9 cellular contexts compared by ENCODE assay signal in the genomic region with DNA sequence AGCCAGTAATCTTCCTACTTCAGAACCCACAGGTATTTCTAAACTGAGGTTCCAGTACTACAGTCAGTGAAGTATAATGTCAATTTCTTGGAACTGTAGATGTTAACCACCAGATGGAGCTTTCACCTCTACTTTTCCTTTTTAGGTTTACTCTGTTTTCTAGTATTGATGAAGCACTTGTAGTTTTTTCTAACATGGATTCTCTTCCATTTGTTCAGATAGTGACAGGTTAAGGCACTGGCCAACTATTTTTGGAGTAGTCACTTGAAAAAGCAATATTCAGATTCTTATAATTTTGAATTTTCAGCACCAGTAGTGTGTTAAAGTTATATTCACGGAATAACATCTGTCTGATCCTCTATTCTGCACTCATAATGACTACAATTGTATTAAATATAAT. TPM values are rescaled to one million over a fixed set of nuclear protein-coding genes. Genes with fewer than 3 reads are reported as not detected.
DNase-seq lines count a peak whose midpoint lies in the region; ATAC-seq and TF ChIP-seq lines count a peak whose summit lies in the region.
"Had no signal": no experiment of that assay in that cellular context is flagged by ENCODE, and none has a peak within 500 bp of the region (broad histone marks: within the 10 kb centered on the region; RNA-seq: fewer than 3 reads in every experiment).

No MANE protein-coding gene starts in this region.

- H3K36me3 ChIP-seq in DOHH2 (ENCODE audit: control insufficient read depth, low read length) = no peaks in the 10 kb centered on the region; the same call in 1 of the 2 replicates
- H3K36me3 ChIP-seq: SJCRH30 had no signal

- H3K79me2 ChIP-seq in DOHH2 (ENCODE audit: control insufficient read depth, low read length) = peaks cover 16% of the 10 kb centered on the region

- peak; percentile 30 for DNase-seq in H4 (ENCODE audit: low spot score)
- DNase-seq in NCI-H2227 (lab: John Stamatoyannopoulos, UW; ENCODE audit: unreplicated experiment) = peak; percentile 47
- peak; percentile 37 for DNase-seq in cerebellar cortex (ENCODE audit: low spot score)
- DNase-seq in pons (ENCODE audit: low spot score) = peak; percentile 31
- no peak for DNase-seq in stimulated activated CD4-positive, alpha-beta T cell treated with anti-CD3 and anti-CD28 coated beads, Interleukin-15, amount 100 ng/mL, for 24 hours
- no peak for DNase-seq in sciatic nerve (ENCODE audit: low spot score)
- DNase-seq in NCI-H187 treated with DMSO at 0.1 percent for 48 hours (lab: John Stamatoyannopoulos, UW) = no peak

- no peaks in the 10 kb centered on the region for H3K9me3 ChIP-seq in DOHH2 (ENCODE audit: control insufficient read depth, insufficient read depth, low read length)
- H3K9me3 ChIP-seq: SJCRH30 had no signal

- no peaks in the 10 kb centered on the region for H3K9me2 ChIP-seq in DOHH2 (replicated peaks; ENCODE audit: control insufficient read depth, low read length)

- H3K4me1 ChIP-seq in DOHH2 (ENCODE audit: control insufficient read depth, low read length) = peaks cover 41% of the 10 kb centered on the region
- H3K4me1 ChIP-seq: SJCRH30 had no signal

- intact Hi-C loops in sciatic nerve (cut with DNase I) = no loop called here

- peak; percentile 64 for TF ChIP-seq CTCF in DOHH2 (IDR thresholded peaks at IDR 0.05; ENCODE audit: low read depth, low read length, poor library complexity, severe bottlenecking)

- no peak for ATAC-seq in sciatic nerve

- no peak overlapping the region for H3K4me3 ChIP-seq in DOHH2 (ENCODE audit: low read length)
- H3K4me3 ChIP-seq: SJCRH30 had no signal

- H4K20me1 ChIP-seq in DOHH2 (ENCODE audit: control insufficient read depth, insufficient read depth, low read depth, low read length) = no peaks in the 10 kb centered on the region

- H3K4me2 ChIP-seq in DOHH2 (ENCODE audit: low read length) = no peak overlapping the region

- no peaks in the 10 kb centered on the region for H3K27me3 ChIP-seq in DOHH2 (ENCODE audit: control insufficient read depth, low read length)
- H3K27me3 ChIP-seq: SJCRH30 had no signal

- H3F3A ChIP-seq in DOHH2 (ENCODE audit: control insufficient read depth, insufficient read depth) = peaks cover 19% of the 10 kb centered on the region

- no peak overlapping the region for H3K27ac ChIP-seq in DOHH2 (ENCODE audit: low read depth, low read length)
- H3K27ac ChIP-seq: SJCRH30 had no signal

RNA-seq across cellular contexts. Expression of a gene that starts 4.6 kb away (rescaled TPM):
- 119 and 146 TPM in 2 replicates for total RNA-seq in H4 (2014; rRNA removed; shearing (Covaris generic))
- 99.7 TPM for total RNA-seq in sciatic nerve

RNA-seq across cellular contexts. Expression of a gene that starts 6.5 kb away (rescaled TPM):
- 50.3 and 63.7 TPM in 2 replicates for total RNA-seq in H4 (2014; rRNA removed; shearing (Covaris generic))
- 13.7 TPM for total RNA-seq in sciatic nerve

Comparison
In these comparisons a context has a peak if more than half of its experiments do, and no peak if none do; other contexts are left out.
1. DNase-seq: peak in H4 (single experiment), NCI-H2227 (single experiment), cerebellar cortex (single experiment) and pons (single experiment); none in stimulated activated CD4-positive, alpha-beta T cell treated with anti-CD3 and anti-CD28 coated beads, Interleukin-15, amount 100 ng/mL, for 24 hours (single experiment), sciatic nerve (single experiment) and NCI-H187 treated with DMSO at 0.1 percent for 48 hours (single experiment).